ENCODE assay signal across 17 cellular contexts in the genomic region with DNA sequence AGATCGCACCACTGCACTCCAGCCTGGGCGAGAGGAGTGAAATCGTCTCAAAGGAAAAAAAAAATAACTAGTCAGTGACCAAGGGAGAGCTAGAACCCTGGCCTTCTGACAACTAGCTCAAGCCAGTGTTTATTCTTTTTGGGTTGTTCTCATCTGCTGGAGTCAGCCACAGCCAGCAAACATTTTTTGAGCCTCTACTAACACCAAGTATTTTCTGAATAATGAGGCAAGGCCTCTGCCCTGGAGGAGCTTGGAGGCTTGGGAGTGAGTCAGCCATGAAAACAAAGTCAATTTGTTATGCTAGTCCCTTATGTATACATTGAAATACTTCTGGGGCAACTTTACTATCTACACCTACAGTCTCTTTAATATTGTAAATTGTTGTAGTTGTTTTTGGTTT. TPM values are rescaled to one million over a fixed set of nuclear protein-coding genes. Genes with fewer than 3 reads are reported as not detected.
DNase-seq lines count a peak whose midpoint lies in the region; ATAC-seq and TF ChIP-seq lines count a peak whose summit lies in the region.
"Had no signal": no experiment of that assay in that cellular context is flagged by ENCODE, and none has a peak within 500 bp of the region (broad histone marks: within the 10 kb centered on the region; RNA-seq: fewer than 3 reads in every experiment).

No MANE protein-coding gene starts in this region.

- H3K36me3 Mint-ChIP-seq in naive thymus-derived CD8-positive, alpha-beta T cell: no peaks in the 10 kb centered on the region

- no peak for TF ChIP-seq CTCF in foreskin fibroblast (IDR thresholded peaks at IDR 0.05; ENCODE audit: low read depth, low read length)

- no peaks in the 10 kb centered on the region for H3K9me3 ChIP-seq in GM23248 (ENCODE audit: low read depth)

- H3K27me3 Mint-ChIP-seq in naive thymus-derived CD8-positive, alpha-beta T cell: no peaks in the 10 kb centered on the region
- H3K27me3 Mint-ChIP-seq: dendritic cell treated with granulocyte-macrophage colony-stimulating factor and Interleukin-4, amounts not matched to agents 40 ng/mL and 50 ng/mL, for 4 days had no signal

- DNase-seq in GM23248 (peak; percentile 86), amniotic stem cell (lab: John Stamatoyannopoulos, UW) (peak; percentile 49), foreskin fibroblast (peak; percentile 78 to 90), stromal cell of bone marrow (ENCODE audit: low read depth) (peak; percentile 73)
- no peak for DNase-seq in naive thymus-derived CD8-positive, alpha-beta T cell
- DNase-seq: activated CD8-positive, alpha-beta memory T cell treated with anti-CD3 and anti-CD28 coated beads for 24 hours; activated naive CD4-positive, alpha-beta T cell treated with Interleukin-2 at 50 U/mL for 16 hours; glutamatergic neuron; H7; left colon; NCI-H1105 treated with DMSO at 0.1 percent for 48 hours; RPMI8226 had no signal

- H3K4me2 ChIP-seq in GM23248 (ENCODE audit: unreplicated experiment): peak overlapping the region; percentile 44

- H3K27ac ChIP-seq in GM23248: peak overlapping the region; percentile 53

- H3K36me3 ChIP-seq in GM23248 (ENCODE audit: low read depth): no peaks in the 10 kb centered on the region

- H3K27me3 ChIP-seq in GM23248 (replicated peaks; ENCODE audit: insufficient read depth): no peaks in the 10 kb centered on the region

- H3K27ac Mint-ChIP-seq in naive thymus-derived CD8-positive, alpha-beta T cell: no peak overlapping the region
- H3K27ac Mint-ChIP-seq: dendritic cell treated with granulocyte-macrophage colony-stimulating factor and Interleukin-4, amounts not matched to agents 40 ng/mL and 50 ng/mL, for 4 days; nephron had no signal

- WGBS in GM23248 (ENCODE audit: low coverage in 1 of 2, low lambda C conversion rate in 2 of 2, missing lambda C conversion rate in 2 of 2), 2 experiments: 55 to 58% methylated on average over 3 of the region's 3 CpGs

- H3F3A ChIP-seq in GM23248 (ENCODE audit: insufficient read depth): peaks cover 38% of the 10 kb centered on the region

- H3K4me3 Mint-ChIP-seq in naive thymus-derived CD8-positive, alpha-beta T cell: no peak overlapping the region
- H3K4me3 Mint-ChIP-seq: dendritic cell treated with granulocyte-macrophage colony-stimulating factor and Interleukin-4, amounts not matched to agents 40 ng/mL and 50 ng/mL, for 4 days; nephron had no signal

- H3K4me3 ChIP-seq in GM23248: no peak overlapping the region
- no peak overlapping the region for H3K4me3 ChIP-seq in foreskin fibroblast (ENCODE audit: low read depth in 1 of 2, low read length in 2 of 2)

- ATAC-seq in naive thymus-derived CD8-positive, alpha-beta T cell: no peak
- ATAC-seq in GM18511 (IDR thresholded peaks at IDR 0.05; ENCODE audit: unreplicated experiment) (no peak), GM19463 (IDR thresholded peaks at IDR 0.05; ENCODE audit: unreplicated experiment) (no peak), GM18870 (IDR thresholded peaks at IDR 0.05; ENCODE audit: unreplicated experiment) (no peak)
- ATAC-seq: left colon had no signal

- no peaks in the 10 kb centered on the region for H3K9me2 ChIP-seq in GM23248 (ENCODE audit: insufficient read depth)

- H4K20me1 ChIP-seq in GM23248 (ENCODE audit: insufficient read depth): no peaks in the 10 kb centered on the region

- no peak overlapping the region for H3K9ac ChIP-seq in GM23248

- H3K4me1 Mint-ChIP-seq in naive thymus-derived CD8-positive, alpha-beta T cell: peaks cover 0 to 3% (median 0%) of the 10 kb centered on the region in 4 donors

- H2AFZ ChIP-seq in GM23248: no peak overlapping the region

- peaks cover 29% of the 10 kb centered on the region for H3K4me1 ChIP-seq in GM23248 (ENCODE audit: insufficient read depth)

- no peaks in the 10 kb centered on the region for H3K9me3 Mint-ChIP-seq in naive thymus-derived CD8-positive, alpha-beta T cell
- H3K9me3 Mint-ChIP-seq: dendritic cell treated with granulocyte-macrophage colony-stimulating factor and Interleukin-4, amounts not matched to agents 40 ng/mL and 50 ng/mL, for 4 days; nephron had no signal

- in situ Hi-C loops in GM23248 (cut with MboI): no loop called here

- no peaks in the 10 kb centered on the region for H3K79me2 ChIP-seq in GM23248 (ENCODE audit: insufficient read depth)

- POLR2A ChIA-PET in naive thymus-derived CD8-positive, alpha-beta T cell (lab: Charles Lee): no interaction called here

RNA-seq across cellular contexts. Expression of a gene that starts 46.5 kb away (rescaled TPM):
- 26.6 and 32.6 TPM in 2 replicates for total RNA-seq in GM23248 (2014; rRNA removed; shearing (Covaris generic))
- 25.5 and 26.0 TPM in 2 replicates for polyA plus RNA-seq in GM23248 (2016; fragmentation: Nextera tagmentation; extraction: Ambion mirVana)
- 10 to 100 TPM; 20.0 to 20.1 TPM for total RNA-seq in naive thymus-derived CD8-positive, alpha-beta T cell
- 10 to 100 TPM; 11.6 to 12.5 (median 12.4) TPM for polyA plus RNA-seq in naive thymus-derived CD8-positive, alpha-beta T cell

Comparison
In these comparisons a context has a peak if more than half of its experiments do, and no peak if none do; other contexts are left out.
1. DNase-seq: peak in GM23248 (single experiment), amniotic stem cell (single experiment), foreskin fibroblast (2 of 2) and stromal cell of bone marrow (single experiment); none in naive thymus-derived CD8-positive, alpha-beta T cell (0 of 10).